29 cellular contexts compared by ENCODE assay signal in genomic region chr6:7488494-7488893, GRCh38. TPM values are rescaled to one million over a fixed set of nuclear protein-coding genes. Genes with fewer than 3 reads are reported as not detected.
"Had no signal": no experiment of that assay in that cellular context is flagged by ENCODE, and none has a peak within 500 bp of the region (broad histone marks: within the 10 kb centered on the region; RNA-seq: fewer than 3 reads in every experiment).

No MANE protein-coding gene starts in this region.

- H3K4me3 ChIP-seq: colonic mucosa, coronary artery, dorsolateral prefrontal cortex, esophagus muscularis mucosa, esophagus squamous epithelium, gastrocnemius medialis, gastroesophageal sphincter, heart left ventricle, heart right ventricle had no signal

- ATAC-seq: effector memory CD8-positive, alpha-beta T cell; esophagus mucosa; foreskin keratinocyte; gastrocnemius medialis; gastroesophageal sphincter; heart left ventricle; heart right ventricle had no signal

- DNase-seq: colonic mucosa; cortex of kidney; dermis blood vessel endothelial cell; dorsolateral prefrontal cortex; effector CD4-positive, alpha-beta T cell; effector CD8-positive, alpha-beta T cell; effector memory CD4-positive, alpha-beta T cell; effector memory CD8-positive, alpha-beta T cell; endodermal cell; erythroblast; esophagus squamous epithelium; foreskin fibroblast; foreskin keratinocyte; foreskin melanocyte; gastrocnemius medialis; glutamatergic neuron; head of caudate nucleus; heart right ventricle had no signal

- FAIRE-seq: colon, endometrium, endothelial cell of umbilical vein, frontal cortex had no signal

- H3K27ac ChIP-seq: colonic mucosa, coronary artery, dorsolateral prefrontal cortex, epithelial cell of prostate, esophagus muscularis mucosa, esophagus squamous epithelium, foreskin keratinocyte, gastrocnemius medialis, gastroesophageal sphincter, heart left ventricle, heart right ventricle had no signal

- H3K36me3 ChIP-seq: colonic mucosa, esophagus muscularis mucosa, esophagus squamous epithelium, gastrocnemius medialis, gastroesophageal sphincter, heart left ventricle, heart right ventricle had no signal

- H3K27me3 ChIP-seq: colonic mucosa, esophagus squamous epithelium, foreskin keratinocyte, gastrocnemius medialis, gastroesophageal sphincter, heart left ventricle, heart right ventricle had no signal

- H3K4me1 ChIP-seq: colonic mucosa, esophagus muscularis mucosa, gastrocnemius medialis, gastroesophageal sphincter, heart left ventricle, heart right ventricle had no signal

- H3K9me3 ChIP-seq: colonic mucosa, esophagus squamous epithelium, gastroesophageal sphincter had no signal

RNA-seq across cellular contexts. Expression of gene DSP, which starts 53.0 kb away (rescaled TPM):
- total RNA-seq: fibroblast of lung had no signal
